20 cellular contexts compared by ENCODE assay signal in the genomic region with DNA sequence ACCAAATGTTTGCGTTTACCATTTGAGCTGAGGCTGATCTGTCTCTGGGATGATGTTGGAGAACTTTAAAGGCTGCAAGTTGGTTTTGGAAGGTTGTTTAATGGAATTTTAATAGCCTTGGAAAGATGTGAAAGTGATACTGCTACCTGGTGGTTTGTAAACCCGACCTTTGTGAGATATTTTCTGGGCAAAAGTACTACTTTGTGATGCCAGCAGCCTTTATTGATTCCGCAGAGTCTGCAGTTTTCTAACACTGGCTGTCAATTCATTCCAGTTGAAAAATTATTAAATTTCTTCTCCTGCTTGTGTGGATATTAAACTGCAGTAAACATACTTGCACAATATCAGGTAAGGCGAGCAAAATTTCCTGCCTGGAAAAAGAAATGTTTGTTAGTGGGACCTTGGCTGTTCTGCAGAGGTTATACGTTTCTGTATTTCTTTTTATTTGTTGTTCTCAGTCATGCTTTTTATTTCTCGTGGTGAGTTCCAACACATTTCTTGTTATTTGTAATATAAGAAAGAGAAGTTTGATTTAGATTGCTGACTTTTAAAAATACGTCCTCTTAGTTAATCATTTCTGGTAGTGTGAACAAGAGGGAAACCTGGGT.
DNase-seq lines count a peak whose midpoint lies in the region; ATAC-seq, FAIRE-seq and TF ChIP-seq lines count a peak whose summit lies in the region.
"Had no signal": no experiment of that assay in that cellular context is flagged by ENCODE, and none has a peak within 500 bp of the region (broad histone marks: within the 10 kb centered on the region; RNA-seq: fewer than 3 reads in every experiment).

No MANE protein-coding gene starts in this region.

- DNase-seq in A549 (ENCODE audit: low read depth in 1 of 2, low spot score in 1 of 2): no peak
- no peak for DNase-seq in IMR-90
- peak; percentile 49 for DNase-seq in left lobe of liver (ENCODE audit: low spot score)
- no peak for DNase-seq in right lobe of liver
- DNase-seq in NCI-H1436 (lab: John Stamatoyannopoulos, UW): no peak
- no peak for DNase-seq in breast epithelium (ENCODE audit: low spot score in 2 of 2)
- DNase-seq: 8988T; C1 segment of cervical spinal cord; Calu3; CD4-positive, alpha-beta memory T cell; COR-L47; DMS53; DMS79 treated with DMSO at 0.1 percent for 48 hours; GF-D8; H7; HCEC 1CT had no signal

- no peak overlapping the region for H4K5ac ChIP-seq in IMR-90 (ENCODE audit: low read depth, low read length)

- in situ Hi-C loops in IMR-90 (cut with MboI; ENCODE audit: low sequenced_read_pairs): no loop called here

- intact Hi-C loops in IMR-90 (cut with micrococcal nuclease): loop anchor here (10.0 kb wide), 1 partner anchor 182 kb away; no protein-coding TSS in a partner anchor
- intact Hi-C loops in right lobe of liver (cut with DNase I): no loop called here
- intact Hi-C loops in breast epithelium (cut with DNase I; ENCODE audit: low total_unique reads): no loop called here

- H3K79me1 ChIP-seq in IMR-90 (ENCODE audit: low read depth in 1 of 2, low read length in 2 of 2): no peaks in the 10 kb centered on the region

- H3K18ac ChIP-seq in IMR-90 (ENCODE audit: low read depth, low read length): no peak overlapping the region

- WGBS in A549 (ENCODE audit: missing lambda C conversion rate): 83% methylated on average over 7 of the region's 7 CpGs
- 100% methylated on average over 1 of the region's 7 CpGs; no CpG with 5 or more reads in 1 of the 2 experiments for WGBS in IMR-90 (ENCODE audit: extremely low coverage in 2 of 2, insufficient read length in 1 of 2), 2 experiments
- 37% methylated on average over 7 of the region's 7 CpGs for WGBS in right lobe of liver (ENCODE audit: insufficient coverage, low coverage, low lambda C conversion rate, missing lambda C conversion rate)

- H3K4me3 ChIP-seq in A549: no peak overlapping the region
- no peak overlapping the region for H3K4me3 ChIP-seq in IMR-90 (ENCODE audit: insufficient read depth, low read depth, low read length)
- H3K4me3 ChIP-seq in right lobe of liver: no peak overlapping the region
- no peak overlapping the region for H3K4me3 ChIP-seq in breast epithelium

- no peak for TF ChIP-seq EP300 in A549 (IDR thresholded peaks at IDR 0.05)

- H3K23ac ChIP-seq in IMR-90 (ENCODE audit: low read depth, low read length): no peak overlapping the region

- TF ChIP-seq RAD21 in A549 (conservative IDR thresholded peaks at IDR 0.05 in 1 of 2, IDR thresholded peaks at IDR 0.05 in 1 of 2): no peak
- no peak for TF ChIP-seq RAD21 in IMR-90 (IDR thresholded peaks at IDR 0.05; ENCODE audit: low read length)

- POLR2A ChIA-PET in A549 (lab: Yijun Ruan, JAX): no interaction called here
- POLR2A ChIA-PET in IMR-90 (lab: Charles Lee; ENCODE audit: unreplicated experiment): no interaction called here

- no peak overlapping the region for H2AFZ ChIP-seq in IMR-90 (replicated peaks; ENCODE audit: low read length, poor library complexity)

- no peak overlapping the region for H2BK20ac ChIP-seq in IMR-90 (ENCODE audit: low read depth, low read length)

- H3K4me2 ChIP-seq in A549 (no peak overlapping the region), IMR-90 (ENCODE audit: low read depth, low read length) (no peak overlapping the region)

- H2BK120ac ChIP-seq in IMR-90 (ENCODE audit: low read depth, low read length): no peak overlapping the region

- no peaks in the 10 kb centered on the region for H3K27me3 ChIP-seq in IMR-90 (ENCODE audit: control insufficient read depth, insufficient read depth, low read length)
- no peaks in the 10 kb centered on the region for H3K27me3 ChIP-seq in right lobe of liver
- H3K27me3 ChIP-seq in breast epithelium: no peaks in the 10 kb centered on the region

- no peaks in the 10 kb centered on the region for H4K20me1 ChIP-seq in IMR-90 (ENCODE audit: insufficient read depth, low read length)

- H3K56ac ChIP-seq in IMR-90 (ENCODE audit: extremely low read depth, insufficient read depth, low read length): no peak overlapping the region

- H3K4me1 ChIP-seq in A549 (no peaks in the 10 kb centered on the region), IMR-90 (ENCODE audit: control insufficient read depth, insufficient read depth, low read length) (no peaks in the 10 kb centered on the region), right lobe of liver (peaks cover 0 to 7% (median 2%) of the 10 kb centered on the region in 4 donors), breast epithelium (no peaks in the 10 kb centered on the region)

- H4K91ac ChIP-seq in IMR-90 (ENCODE audit: insufficient read depth, low read depth, low read length): no peak overlapping the region

- no peak overlapping the region for H2AK9ac ChIP-seq in IMR-90 (replicated peaks; ENCODE audit: low read depth, low read length, poor library complexity)

- no peak overlapping the region for H2BK5ac ChIP-seq in IMR-90 (ENCODE audit: low read depth, low read length, poor library complexity, severe bottlenecking)

- FAIRE-seq in A549 (lab: Jason Lieb, UNC): no peak
- FAIRE-seq: GM12891, GM18507, H1 had no signal

- dilution Hi-C loops in IMR-90 (cut with HindIII; ENCODE audit: low sequenced_read_pairs, unreplicated experiment): no loop called here

- no peak overlapping the region for H4K8ac ChIP-seq in IMR-90 (ENCODE audit: low read depth in 2 of 2, low read length in 2 of 2)

- H3K4ac ChIP-seq in IMR-90 (ENCODE audit: low read depth, low read length): no peak overlapping the region

- BruUV-seq in IMR-90 (replicated peaks; lab: Mats Ljungman, UMichigan): no TSS peak

- H3K27ac ChIP-seq in A549 (no peak overlapping the region), IMR-90 (ENCODE audit: insufficient read depth, low read length) (no peak overlapping the region), right lobe of liver (peak overlapping the region in 2 of 3 donors; percentile 34 to 68), breast epithelium (no peak overlapping the region)

- no peaks in the 10 kb centered on the region for H3K36me3 ChIP-seq in IMR-90 (ENCODE audit: control insufficient read depth, insufficient read depth, low read length)
- no peaks in the 10 kb centered on the region for H3K36me3 ChIP-seq in right lobe of liver
- no peaks in the 10 kb centered on the region for H3K36me3 ChIP-seq in breast epithelium

- no peak overlapping the region for H3K9ac ChIP-seq in IMR-90 (ENCODE audit: low read depth, low read length)

- no peak overlapping the region for H3K14ac ChIP-seq in IMR-90 (replicated peaks; ENCODE audit: low read depth, low read length)

- H2BK15ac ChIP-seq in IMR-90 (ENCODE audit: low read depth, low read length): no peak overlapping the region

- TF ChIP-seq CTCF in A549 (IDR thresholded peaks at IDR 0.05) (no peak), IMR-90 (conservative IDR thresholded peaks at IDR 0.05; ENCODE audit: low read depth, low read length) (no peak), right lobe of liver (IDR thresholded peaks at IDR 0.05) (peak in 2 of 4 donors; percentile 7 to 9), breast epithelium (IDR thresholded peaks at IDR 0.05) (no peak)

- no peaks in the 10 kb centered on the region for H3K9me1 ChIP-seq in IMR-90 (ENCODE audit: insufficient read depth, low read length)

- CTCF ChIA-PET in A549 (lab: Yijun Ruan, JAX): interaction anchor here (0.9 kb wide), 1 partner anchor 26 kb away, joined by 3 read pairs; no protein-coding TSS in a partner anchor
- CTCF ChIA-PET in IMR-90 (lab: Yijun Ruan, JAX): no interaction called here

- ATAC-seq in A549 (no peak), IMR-90 (ENCODE audit: low read depth) (no peak), left lobe of liver (peak; percentile 96), right lobe of liver (peak; percentile 88 to 96 (median 92)), HG02981 (IDR thresholded peaks at IDR 0.05; ENCODE audit: unreplicated experiment) (no peak)

- TF ChIP-seq POLR2A in A549 (IDR thresholded peaks at IDR 0.05; ENCODE audit: low read length): no peak
- TF ChIP-seq POLR2A in IMR-90 (IDR thresholded peaks at IDR 0.05; ENCODE audit: low read depth, low read length): no peak
- no peak for TF ChIP-seq POLR2A in right lobe of liver (IDR thresholded peaks at IDR 0.05)
- TF ChIP-seq POLR2A in breast epithelium (IDR thresholded peaks at IDR 0.05): no peak

- H2AK5ac ChIP-seq in IMR-90 (ENCODE audit: low read depth, low read length): no peak overlapping the region

- H3K9me3 ChIP-seq in A549 (no peaks in the 10 kb centered on the region), IMR-90 (ENCODE audit: control insufficient read depth, insufficient read depth, low read length) (no peaks in the 10 kb centered on the region), right lobe of liver (no peaks in the 10 kb centered on the region), breast epithelium (no peaks in the 10 kb centered on the region)

TF ChIP-seq in A549, 52 proteins besides CTCF, POLR2A, EP300 and RAD21:
- TF ChIP-seq MAFK (IDR thresholded peaks at IDR 0.05; ENCODE audit: partially characterized antibody): peak; percentile 36
- TF ChIP-seq, protein P1, sequence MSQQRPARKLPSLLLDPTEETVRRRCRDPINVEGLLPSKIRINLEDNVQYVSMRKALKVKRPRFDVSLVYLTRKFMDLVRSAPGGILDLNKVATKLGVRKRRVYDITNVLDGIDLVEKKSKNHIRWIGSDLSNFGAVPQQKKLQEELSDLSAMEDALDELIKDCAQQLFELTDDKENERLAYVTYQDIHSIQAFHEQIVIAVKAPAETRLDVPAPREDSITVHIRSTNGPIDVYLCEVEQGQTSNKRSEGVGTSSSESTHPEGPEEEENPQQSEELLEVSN (IDR thresholded peaks at IDR 0.05; ENCODE audit: borderline replicate concordance, low read depth): no peak

TF ChIP-seq in IMR-90, 13 proteins besides CTCF, POLR2A, EP300 and RAD21:
- TF ChIP-seq MAFK (IDR thresholded peaks at IDR 0.05; ENCODE audit: low read depth, low read length) (0 out of 2 replicates have a peak, but pooled peaks have one; percentile 24), BHLHE40 (IDR thresholded peaks at IDR 0.05; ENCODE audit: low read depth, low read length) (no peak)

Comparison
In these comparisons a context has a peak if more than half of its experiments do, and no peak if none do; other contexts are left out.
1. ATAC-seq: peak in left lobe of liver (single experiment) and right lobe of liver (4 of 4); none in A549 (0 of 2), IMR-90 (single experiment) and HG02981 (single experiment).
2. H3K27ac ChIP-seq: peak in right lobe of liver (2 of 3); none in A549 (0 of 2), IMR-90 (single experiment) and breast epithelium (0 of 2).